In genomic region chr2:187194049-187194448, GRCh38 we compare ENCODE assay signal across 20 cellular contexts.
DNase-seq lines count a peak whose midpoint lies in the region; ATAC-seq and TF ChIP-seq lines count a peak whose summit lies in the region.
"Had no signal": no experiment of that assay in that cellular context is flagged by ENCODE, and none has a peak within 500 bp of the region (broad histone marks: within the 10 kb centered on the region; RNA-seq: fewer than 3 reads in every experiment).

No MANE protein-coding gene starts in this region.

- H3K9ac ChIP-seq in H9 (ENCODE audit: extremely low read depth, insufficient read length, low read length) (no peak overlapping the region), Karpas-422 (ENCODE audit: low read length) (no peak overlapping the region)

- no peak overlapping the region for H3K14ac ChIP-seq in H9 (ENCODE audit: insufficient read depth, low read length)

- H3K4me1 ChIP-seq in H9 (ENCODE audit: insufficient read depth, low read length) = no peaks in the 10 kb centered on the region
- H3K4me1 ChIP-seq in Karpas-422 (ENCODE audit: low read length) = no peaks in the 10 kb centered on the region
- H3K4me1 ChIP-seq: BE2C had no signal

- H3K23me2 ChIP-seq in H9 (ENCODE audit: insufficient read length, low read depth, low read length, poor library complexity, severe bottlenecking) = no peaks in the 10 kb centered on the region

- H2BK12ac ChIP-seq in H9 (ENCODE audit: insufficient read length, low read depth, low read length) = no peak overlapping the region

- no peak overlapping the region for H3K4ac ChIP-seq in H9 (ENCODE audit: low read depth, low read length)

- no peaks in the 10 kb centered on the region for H3K27me3 ChIP-seq in H9 (ENCODE audit: insufficient read depth, low read length)
- H3K27me3 ChIP-seq in Karpas-422 (ENCODE audit: low read length) = no peaks in the 10 kb centered on the region
- H3K27me3 ChIP-seq: BE2C had no signal

- H3K79me2 ChIP-seq in H9 (ENCODE audit: insufficient read depth, low read length) (no peaks in the 10 kb centered on the region), Karpas-422 (ENCODE audit: low read length) (no peaks in the 10 kb centered on the region)

- H3K56ac ChIP-seq in H9 (ENCODE audit: insufficient read length, low read depth, low read length) = no peak overlapping the region

- H2BK20ac ChIP-seq in H9 (ENCODE audit: low read depth, low read length, poor library complexity, severe bottlenecking) = no peak overlapping the region

- H4K20me1 ChIP-seq in H9 (ENCODE audit: control insufficient read depth, insufficient read depth, insufficient read length) (no peaks in the 10 kb centered on the region), Karpas-422 (ENCODE audit: insufficient read depth, low read depth, low read length) (no peaks in the 10 kb centered on the region)

- H2AFZ ChIP-seq in H9 (ENCODE audit: low read length) (no peak overlapping the region), Karpas-422 (ENCODE audit: low read length) (no peak overlapping the region)
- H2AFZ ChIP-seq: GM23338 had no signal

- no peaks in the 10 kb centered on the region for H3K4me1 Mint-ChIP-seq in H9
- H3K4me1 Mint-ChIP-seq: GM23338 had no signal

- H3K4me3 Mint-ChIP-seq in H9 = no peak overlapping the region
- H3K4me3 Mint-ChIP-seq: CD4-positive, alpha-beta T cell; GM23338; T-helper 1 cell treated with Interleukin-12 subunit alpha and Interleukin-12 subunit beta and Interleukin-4 antibody, amounts not matched to agents 30 μg/mL and 1 μg/mL, for 36 hours had no signal

- H3K36me3 ChIP-seq in Karpas-422 (ENCODE audit: insufficient read depth, low read length) = no peaks in the 10 kb centered on the region
- H3K36me3 ChIP-seq: BE2C had no signal

- H3K23ac ChIP-seq in H9 (ENCODE audit: insufficient read length, low read depth, low read length) = no peak overlapping the region

- no peak overlapping the region for H4K91ac ChIP-seq in H9 (ENCODE audit: insufficient read length, low read depth, low read length)

- no peak overlapping the region for H2BK5ac ChIP-seq in H9 (ENCODE audit: insufficient read length, low read length)

- no peak overlapping the region for H4K8ac ChIP-seq in H9 (replicated peaks; ENCODE audit: insufficient read length, low read depth, low read length)

- H2BK120ac ChIP-seq in H9 (ENCODE audit: low read depth, low read length, poor library complexity, severe bottlenecking) = no peak overlapping the region

- H3K36me3 Mint-ChIP-seq in H9 (ENCODE audit: insufficient read depth in 1 of 3, low read depth in 3 of 3) = no peaks in the 10 kb centered on the region

- TF ChIP-seq CTCF in H9 (conservative IDR thresholded peaks at IDR 0.05) = no peak

- H2BK15ac ChIP-seq in H9 (ENCODE audit: low read depth, low read length) = no peak overlapping the region

- peak; percentile 77 for ATAC-seq in GM18498 (IDR thresholded peaks at IDR 0.05; ENCODE audit: unreplicated experiment)
- peak; percentile 89 for ATAC-seq in GM18909 (IDR thresholded peaks at IDR 0.05; ENCODE audit: poor library complexity, unreplicated experiment)
- peak; percentile 71 for ATAC-seq in HG02981 (IDR thresholded peaks at IDR 0.05; ENCODE audit: unreplicated experiment)
- ATAC-seq in HG03457 (IDR thresholded peaks at IDR 0.05; ENCODE audit: unreplicated experiment) = peak; percentile 65
- ATAC-seq: GM23338, PC-3 had no signal

- H3K9me3 ChIP-seq in H9 (ENCODE audit: control insufficient read depth, low read depth, low read length) (no peaks in the 10 kb centered on the region), Karpas-422 (ENCODE audit: low read length) (no peaks in the 10 kb centered on the region)
- H3K9me3 ChIP-seq: BE2C had no signal

- H4K5ac ChIP-seq in H9 (ENCODE audit: insufficient read length, low read depth, low read length) = no peak overlapping the region

- no peak overlapping the region for H2AK5ac ChIP-seq in H9 (ENCODE audit: insufficient read length, low read length)

- H3K4me2 ChIP-seq in H9 (ENCODE audit: insufficient read depth, insufficient read length, low read length) (no peak overlapping the region), Karpas-422 (ENCODE audit: low read depth, low read length, poor library complexity, severe bottlenecking) (no peak overlapping the region)
- H3K4me2 ChIP-seq: GM23338 had no signal

- H3K9me3 Mint-ChIP-seq in H9 = no peaks in the 10 kb centered on the region
- H3K9me3 Mint-ChIP-seq: CD4-positive, alpha-beta T cell; GM23338; T-helper 1 cell treated with Interleukin-12 subunit alpha and Interleukin-12 subunit beta and Interleukin-4 antibody, amounts not matched to agents 30 μg/mL and 1 μg/mL, for 36 hours had no signal

- no peak overlapping the region for H3T11ph ChIP-seq in H9 (ENCODE audit: low read length)

- no peak overlapping the region for H3K27ac Mint-ChIP-seq in H9
- H3K27ac Mint-ChIP-seq: CD4-positive, alpha-beta T cell; GM23338; T-helper 1 cell treated with Interleukin-12 subunit alpha and Interleukin-12 subunit beta and Interleukin-4 antibody, amounts not matched to agents 30 μg/mL and 1 μg/mL, for 36 hours had no signal

- H3K4me3 ChIP-seq in Karpas-422 (ENCODE audit: low read length) = no peak overlapping the region
- H3K4me3 ChIP-seq: GM23338 had no signal

- H3K27ac ChIP-seq in H9 (ENCODE audit: insufficient read length, low read depth, low read length) = no peak overlapping the region
- H3K27ac ChIP-seq in Karpas-422 (ENCODE audit: low read length) = no peak overlapping the region
- H3K27ac ChIP-seq: RWPE1 had no signal

- no peak for DNase-seq in cerebellar nuclear complex (lab: John Stamatoyannopoulos, UW)
- no peak for DNase-seq in H9
- DNase-seq in NOMO-1 (lab: John Stamatoyannopoulos, UW; ENCODE audit: unreplicated experiment in 2 of 2) = no peak
- no peak for DNase-seq in Karpas-422
- DNase-seq: 8988T; BE2C; CD4-positive, alpha-beta T cell; IMR-90; NCI-H1417 treated with DMSO at 0.1 percent for 48 hours; NCI-H1930; NCI-H510A; NCI-H774; PC-3 had no signal

- H3K27me3 Mint-ChIP-seq in H9 (ENCODE audit: low read depth) = no peaks in the 10 kb centered on the region
- H3K27me3 Mint-ChIP-seq: CD4-positive, alpha-beta T cell had no signal

- H3K9me2 ChIP-seq in Karpas-422 (replicated peaks; ENCODE audit: insufficient read depth, low read length) = 0 out of 2 replicates have a peak, but pooled peaks cover 5% of the 10 kb centered on the region

- H3K79me1 ChIP-seq in H9 (ENCODE audit: insufficient read depth, low read depth, low read length, poor library complexity, severe bottlenecking) = no peaks in the 10 kb centered on the region

- no peak overlapping the region for H3K18ac ChIP-seq in H9 (ENCODE audit: insufficient read length, low read depth, low read length)
